ENCODE assay signal across 9 cellular contexts in the genomic region with DNA sequence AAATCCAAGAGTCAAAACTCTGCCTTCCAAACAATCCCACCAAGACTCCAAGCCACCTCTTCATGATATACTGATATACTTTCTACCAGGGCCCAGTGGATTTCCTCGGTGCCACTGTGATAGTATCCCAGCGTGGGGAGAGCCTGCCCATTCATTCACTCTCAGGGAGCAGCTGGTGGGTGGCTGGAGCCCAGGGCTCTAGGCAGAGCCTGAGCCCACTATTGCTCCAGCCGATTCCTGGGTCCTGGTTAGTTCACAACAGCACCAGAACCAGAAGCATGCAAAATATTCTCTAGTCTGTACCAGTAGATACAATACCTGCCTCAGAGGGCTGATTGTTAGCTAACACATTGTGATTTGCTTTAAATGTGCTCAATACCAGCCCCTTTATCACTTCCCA. TPM values are rescaled to one million over a fixed set of nuclear protein-coding genes. Genes with fewer than 3 reads are reported as not detected.
DNase-seq lines count a peak whose midpoint lies in the region; ATAC-seq, FAIRE-seq and TF ChIP-seq lines count a peak whose summit lies in the region.
"Had no signal": no experiment of that assay in that cellular context is flagged by ENCODE, and none has a peak within 500 bp of the region (broad histone marks: within the 10 kb centered on the region; RNA-seq: fewer than 3 reads in every experiment).

No MANE protein-coding gene starts in this region.

- H3K27ac ChIP-seq in HepG2 (ENCODE audit: extremely low read length, insufficient read depth, low read length) (no peak overlapping the region), thyroid gland (peak overlapping the region; percentile 85 to 99 (median 96))

- no peak for TF ChIP-seq CTCF in HepG2 (CRISPR knock-in tag; IDR thresholded peaks at IDR 0.05)
- no peak for TF ChIP-seq CTCF in thyroid gland (IDR thresholded peaks at IDR 0.05)

- no peaks in the 10 kb centered on the region for H3K36me3 ChIP-seq in HepG2 (replicated peaks in 1 of 2; ENCODE audit: control insufficient read depth in 1 of 2, insufficient read depth in 2 of 2, low read length in 2 of 2)
- no peaks in the 10 kb centered on the region for H3K36me3 ChIP-seq in thyroid gland

- H3K27me3 Mint-ChIP-seq in activated CD8-positive, alpha-beta memory T cell treated with anti-CD3 and anti-CD28 coated beads, Interleukin-2, amount 10 ng/mL, durations not matched to agents 7 days and 5 days = no peaks in the 10 kb centered on the region
- H3K27me3 Mint-ChIP-seq in activated naive CD8-positive, alpha-beta T cell treated with anti-CD3 and anti-CD28 coated beads, Interleukin-2, amount 50 U/mL, for 24 hours = no peaks in the 10 kb centered on the region

- no peak for TF ChIP-seq EP300 in HepG2 (IDR thresholded peaks at IDR 0.05; ENCODE audit: low read depth in 2 of 2, low read length in 2 of 2)
- TF ChIP-seq EP300 in HepG2 (CRISPR knock-in tag; IDR thresholded peaks at IDR 0.05; ENCODE audit: borderline replicate concordance) = no peak

- in situ Hi-C loops in HepG2 (cut with HindIII; ENCODE audit: extremely low pct_ligation_motif_present, low pct_unique_long_range_greater_than_20kb) = no loop called here

- POLR2A ChIA-PET in HepG2 (lab: Yijun Ruan, JAX) = interaction anchor here (1.8 to 2.5 kb wide), 3 partner anchors 10 to 37 kb away, joined by 5 to 9 read pairs (median 9); a partner anchor contains a TSS

- intact Hi-C loops in HepG2 (cut with micrococcal nuclease; ENCODE audit: unreplicated experiment) = no loop called here
- intact Hi-C loops in thyroid gland (cut with DNase I) = no loop called here

- H4K20me1 ChIP-seq in HepG2 (ENCODE audit: insufficient read depth, low read length) = no peaks in the 10 kb centered on the region

- FAIRE-seq in HepG2 (lab: Jason Lieb, UNC) = peak; percentile 26
- FAIRE-seq: G401.6 had no signal

- H3K36me3 Mint-ChIP-seq in activated CD8-positive, alpha-beta memory T cell treated with anti-CD3 and anti-CD28 coated beads, Interleukin-2, amount 10 ng/mL, durations not matched to agents 7 days and 5 days = peaks cover 5% of the 10 kb centered on the region
- no peaks in the 10 kb centered on the region for H3K36me3 Mint-ChIP-seq in activated naive CD8-positive, alpha-beta T cell treated with anti-CD3 and anti-CD28 coated beads, Interleukin-2, amount 50 U/mL, for 24 hours (ENCODE audit: low read depth)

- H3K79me2 ChIP-seq in HepG2 (ENCODE audit: insufficient read depth, low read length) = no peaks in the 10 kb centered on the region

- H3K27me3 ChIP-seq in HepG2 (ENCODE audit: control insufficient read depth in 1 of 2, insufficient read depth in 2 of 2, low read length in 2 of 2) (no peaks in the 10 kb centered on the region; a peak in 1 of 5 replicates), thyroid gland (no peaks in the 10 kb centered on the region)

- H3K9me3 Mint-ChIP-seq in activated CD8-positive, alpha-beta memory T cell treated with anti-CD3 and anti-CD28 coated beads, Interleukin-2, amount 10 ng/mL, durations not matched to agents 7 days and 5 days (ENCODE audit: low read depth) = no peaks in the 10 kb centered on the region
- H3K9me3 Mint-ChIP-seq in activated naive CD8-positive, alpha-beta T cell treated with anti-CD3 and anti-CD28 coated beads, Interleukin-2, amount 50 U/mL, for 24 hours = no peaks in the 10 kb centered on the region

- no peak for ATAC-seq in activated CD8-positive, alpha-beta memory T cell treated with anti-CD3 and anti-CD28 coated beads, Interleukin-2, amount 10 ng/mL, durations not matched to agents 7 days and 5 days
- ATAC-seq in activated naive CD8-positive, alpha-beta T cell treated with anti-CD3 and anti-CD28 coated beads, Interleukin-2, amount 50 U/mL, for 24 hours = no peak
- ATAC-seq in HepG2 (peak; percentile 6), GM19452 (IDR thresholded peaks at IDR 0.05; ENCODE audit: unreplicated experiment) (no peak)

- peak overlapping the region; percentile 90 for H3K27ac Mint-ChIP-seq in activated CD8-positive, alpha-beta memory T cell treated with anti-CD3 and anti-CD28 coated beads, Interleukin-2, amount 10 ng/mL, durations not matched to agents 7 days and 5 days
- H3K27ac Mint-ChIP-seq in activated naive CD8-positive, alpha-beta T cell treated with anti-CD3 and anti-CD28 coated beads, Interleukin-2, amount 50 U/mL, for 24 hours = peak overlapping the region; percentile 80

- WGBS in HepG2 (ENCODE audit: low lambda C conversion rate) = no CpG with 5 or more reads among the region's 3 CpGs
- 14 to 37% methylated on average over 3 of the region's 3 CpGs for WGBS in thyroid gland, 2 donors

- no peak overlapping the region for H2AFZ ChIP-seq in HepG2 (ENCODE audit: low read length)

- BruUV-seq in HepG2 (replicated peaks; lab: Mats Ljungman, UMichigan) = no TSS peak

- peak overlapping the region; percentile 87 for H3K4me2 ChIP-seq in HepG2 (ENCODE audit: low read depth, low read length)

- H3K4me1 Mint-ChIP-seq in activated CD8-positive, alpha-beta memory T cell treated with anti-CD3 and anti-CD28 coated beads, Interleukin-2, amount 10 ng/mL, durations not matched to agents 7 days and 5 days = peaks cover 51% of the 10 kb centered on the region
- H3K4me1 Mint-ChIP-seq in activated naive CD8-positive, alpha-beta T cell treated with anti-CD3 and anti-CD28 coated beads, Interleukin-2, amount 50 U/mL, for 24 hours = peaks cover 30% of the 10 kb centered on the region

- TF ChIP-seq POLR2A in HepG2 (IDR thresholded peaks at IDR 0.05; ENCODE audit: insufficient read depth in 1 of 2, low read depth in 2 of 2, low read length in 2 of 2) (no peak; a peak in 1 of 4 replicates), thyroid gland (IDR thresholded peaks at IDR 0.05) (no peak)

- peak overlapping the region; percentile 66; the same call in 1 of the 2 replicates for H3K9ac ChIP-seq in HepG2 (ENCODE audit: insufficient read depth, low read depth, low read length)

- no peaks in the 10 kb centered on the region for H3K9me3 ChIP-seq in HepG2 (ENCODE audit: low read length)
- no peaks in the 10 kb centered on the region for H3K9me3 ChIP-seq in thyroid gland

- peak overlapping the region; percentile 76 to 80 (median 77) for H3K4me3 ChIP-seq in HepG2 (replicated peaks in 1 of 3; ENCODE audit: insufficient read depth in 1 of 3, low read depth in 2 of 3, low read length in 3 of 3)
- peak overlapping the region; percentile 68 to 80 (median 78) for H3K4me3 ChIP-seq in thyroid gland (replicated peaks in 1 of 3)

- DNase-seq in activated CD8-positive, alpha-beta memory T cell treated with anti-CD3 and anti-CD28 coated beads, Interleukin-2, amount 10 ng/mL, durations not matched to agents 7 days and 5 days = no peak
- no peak for DNase-seq in activated CD8-positive, alpha-beta memory T cell treated with anti-CD3 and anti-CD28 coated beads for 24 hours
- no peak for DNase-seq in activated naive CD8-positive, alpha-beta T cell treated with anti-CD3 and anti-CD28 coated beads, Interleukin-2, amount 50 U/mL, for 24 hours
- DNase-seq in HepG2 (ENCODE audit: low spot score) (no peak), thyroid gland (peak in 1 of 2 donors; percentile 20), NCI-H2107 (lab: John Stamatoyannopoulos, UW) (no peak), SIG-M5 treated with dmso at 0.1 percent for 504 hours (lab: John Stamatoyannopoulos, UW; ENCODE audit: unreplicated experiment) (no peak)

- peaks cover 62% of the 10 kb centered on the region for H3K4me1 ChIP-seq in HepG2 (ENCODE audit: insufficient read depth, low read length)
- peaks cover 63 to 71% of the 10 kb centered on the region in 2 donors for H3K4me1 ChIP-seq in thyroid gland

- CTCF ChIA-PET in activated CD8-positive, alpha-beta memory T cell treated with anti-CD3 and anti-CD28 coated beads, Interleukin-2, amount 10 ng/mL, durations not matched to agents 7 days and 5 days (lab: Charles Lee) = interaction anchor here (0.6 to 24.1 kb wide), 4 partner anchors 19 to 73 kb away, joined by 3 to 597 read pairs (median 4); no protein-coding TSS in a partner anchor
- CTCF ChIA-PET in HepG2 (lab: Yijun Ruan, JAX; ENCODE audit: low intra/inter-chr PET ratio, low total read pairs) = interaction anchor here (2.5 kb wide), 1 partner anchor 24 kb away, joined by 5 read pairs; no protein-coding TSS in a partner anchor

- TF ChIP-seq RAD21 in HepG2 (CRISPR knock-in tag; IDR thresholded peaks at IDR 0.05) = no peak

- peak overlapping the region; percentile 94 for H3K4me3 Mint-ChIP-seq in activated CD8-positive, alpha-beta memory T cell treated with anti-CD3 and anti-CD28 coated beads, Interleukin-2, amount 10 ng/mL, durations not matched to agents 7 days and 5 days
- H3K4me3 Mint-ChIP-seq in activated naive CD8-positive, alpha-beta T cell treated with anti-CD3 and anti-CD28 coated beads, Interleukin-2, amount 50 U/mL, for 24 hours = peak overlapping the region; percentile 90

RNA-seq across cellular contexts. Expression of a gene that starts 0.8 kb away (rescaled TPM):
- 10 to 100 TPM; 71.7 to 78.3 TPM for total RNA-seq in activated CD8-positive, alpha-beta memory T cell treated with anti-CD3 and anti-CD28 coated beads, Interleukin-2, amount 10 ng/mL, durations not matched to agents 7 days and 5 days
- total RNA-seq in HepG2 (2016; rRNA removed; fragmentation: Illumina TruSeq; extraction: Trizol) (68.9 and 70.8 TPM in 2 replicates), thyroid gland (100 to 1,000 TPM; 285 to 835 (median 454) TPM)
- total RNA-seq in HepG2 (2016; cell fraction: cytosol; rRNA removed; fragmentation: Illumina TruSeq; extraction: Trizol; ENCODE audit: low read depth) = 12.3 and 12.8 TPM in 2 replicates
- total RNA-seq in HepG2 (2016; cell fraction: insoluble cytoplasmic fraction; rRNA removed; fragmentation: Illumina TruSeq; extraction: Trizol) = 66.1 and 69.5 TPM in 2 replicates
- 28.9 and 33.8 TPM in 2 replicates for total RNA-seq in HepG2 (2016; cell fraction: membrane; rRNA removed; fragmentation: Illumina TruSeq; extraction: Trizol)
- total RNA-seq in HepG2 (2016; cell fraction: nucleus; rRNA removed; fragmentation: Illumina TruSeq; extraction: Trizol) = 35.6 and 44.2 TPM in 2 replicates
- polyA plus RNA-seq in HepG2 (2011; rRNA removed) = 14.5 and 17.7 TPM in 2 replicates
- 15.2 and 17.2 TPM in 2 replicates for polyA plus RNA-seq in HepG2 (2011; cell fraction: cytosol; rRNA removed)
- 10.9 and 14.9 TPM in 2 replicates for polyA plus RNA-seq in HepG2 (2011; cell fraction: nucleus; rRNA removed)
- polyA plus RNA-seq in HepG2 (2012) = 9.9 and 18.8 TPM in 2 replicates
- polyA plus RNA-seq in HepG2 (2016; cell fraction: cytosol; fragmentation: Illumina TruSeq; extraction: Trizol; ENCODE audit: low read depth) = 15.3 and 18.6 TPM in 2 replicates
- polyA plus RNA-seq in HepG2 (2016; cell fraction: insoluble cytoplasmic fraction; fragmentation: Illumina TruSeq; extraction: Trizol; ENCODE audit: low read depth) = 83.1 and 92.4 TPM in 2 replicates
- 29.6 and 30.8 TPM in 2 replicates for polyA plus RNA-seq in HepG2 (2016; cell fraction: membrane; fragmentation: Illumina TruSeq; extraction: Trizol; ENCODE audit: low read depth)
- 54.3 and 54.9 TPM in 2 replicates for polyA plus RNA-seq in HepG2 (2016; cell fraction: nucleus; fragmentation: Illumina TruSeq; extraction: Trizol; ENCODE audit: insufficient read depth, low read depth)
- polyA minus RNA-seq in HepG2 (2011; rRNA and poly(A)+ RNA removed; ENCODE audit: low replicate concordance) = 22.9 and 266 TPM in 2 replicates
- 8.4 and 9.1 TPM in 2 replicates for polyA minus RNA-seq in HepG2 (2011; cell fraction: cytosol; rRNA and poly(A)+ RNA removed)
- 9.1 and 11.7 TPM in 2 replicates for polyA minus RNA-seq in HepG2 (2011; cell fraction: nucleus; rRNA and poly(A)+ RNA removed)

RNA-seq across cellular contexts. Expression of a gene that starts 32.8 kb away (rescaled TPM):
- total RNA-seq in activated CD8-positive, alpha-beta memory T cell treated with anti-CD3 and anti-CD28 coated beads, Interleukin-2, amount 10 ng/mL, durations not matched to agents 7 days and 5 days = 1 to 10 TPM; 1.4 to 2.8 TPM
- total RNA-seq in HepG2 (2016; rRNA removed; fragmentation: Illumina TruSeq; extraction: Trizol) (0.01 TPM in 1 of 2 replicates, not detected in the other), thyroid gland (10 to 100 TPM; 13.3 to 29.7 (median 24.1) TPM)
- not detected in 2 replicates for total RNA-seq in HepG2 (2016; cell fraction: cytosol; rRNA removed; fragmentation: Illumina TruSeq; extraction: Trizol; ENCODE audit: low read depth)
- 0.02 TPM in 1 of 2 replicates, not detected in the other for total RNA-seq in HepG2 (2016; cell fraction: insoluble cytoplasmic fraction; rRNA removed; fragmentation: Illumina TruSeq; extraction: Trizol)
- total RNA-seq in HepG2 (2016; cell fraction: membrane; rRNA removed; fragmentation: Illumina TruSeq; extraction: Trizol) = under 0.01 TPM in 1 of 2 replicates, not detected in the other
- not detected in 2 replicates for total RNA-seq in HepG2 (2016; cell fraction: nucleus; rRNA removed; fragmentation: Illumina TruSeq; extraction: Trizol)
- 0.04 TPM in 1 of 2 replicates, not detected in the other for polyA plus RNA-seq in HepG2 (2011; rRNA removed)
- polyA plus RNA-seq in HepG2 (2011; cell fraction: cytosol; rRNA removed) = not detected in 2 replicates
- 0.03 TPM in 1 of 2 replicates, not detected in the other for polyA plus RNA-seq in HepG2 (2011; cell fraction: nucleus; rRNA removed)
- 0.01 TPM in 2 replicates for polyA plus RNA-seq in HepG2 (2012)
- polyA plus RNA-seq in HepG2 (2016; cell fraction: cytosol; fragmentation: Illumina TruSeq; extraction: Trizol; ENCODE audit: low read depth) = not detected in 2 replicates
- not detected in 2 replicates for polyA plus RNA-seq in HepG2 (2016; cell fraction: insoluble cytoplasmic fraction; fragmentation: Illumina TruSeq; extraction: Trizol; ENCODE audit: low read depth)
- polyA plus RNA-seq in HepG2 (2016; cell fraction: membrane; fragmentation: Illumina TruSeq; extraction: Trizol; ENCODE audit: low read depth) = not detected in 2 replicates
- not detected in 2 replicates for polyA plus RNA-seq in HepG2 (2016; cell fraction: nucleus; fragmentation: Illumina TruSeq; extraction: Trizol; ENCODE audit: insufficient read depth, low read depth)
- 0.04 and 0.75 TPM in 2 replicates for polyA minus RNA-seq in HepG2 (2011; rRNA and poly(A)+ RNA removed; ENCODE audit: low replicate concordance)
- polyA minus RNA-seq in HepG2 (2011; cell fraction: cytosol; rRNA and poly(A)+ RNA removed) = not detected in 2 replicates
- polyA minus RNA-seq in HepG2 (2011; cell fraction: nucleus; rRNA and poly(A)+ RNA removed) = not detected in 2 replicates

RNA-seq across cellular contexts. Expression of a gene that starts 37.1 kb away (rescaled TPM):
- total RNA-seq in activated CD8-positive, alpha-beta memory T cell treated with anti-CD3 and anti-CD28 coated beads, Interleukin-2, amount 10 ng/mL, durations not matched to agents 7 days and 5 days = 10 to 100 TPM; 12.9 to 23.5 TPM
- total RNA-seq in HepG2 (2016; rRNA removed; fragmentation: Illumina TruSeq; extraction: Trizol) (29.1 and 33.6 TPM in 2 replicates), thyroid gland (10 to 100 TPM; 17.2 to 33.3 (median 21.6) TPM)
- total RNA-seq in HepG2 (2016; cell fraction: cytosol; rRNA removed; fragmentation: Illumina TruSeq; extraction: Trizol; ENCODE audit: low read depth) = 13.4 and 13.7 TPM in 2 replicates
- 29.0 and 34.8 TPM in 2 replicates for total RNA-seq in HepG2 (2016; cell fraction: insoluble cytoplasmic fraction; rRNA removed; fragmentation: Illumina TruSeq; extraction: Trizol)
- total RNA-seq in HepG2 (2016; cell fraction: membrane; rRNA removed; fragmentation: Illumina TruSeq; extraction: Trizol) = 27.3 and 32.8 TPM in 2 replicates
- 15.5 and 17.9 TPM in 2 replicates for total RNA-seq in HepG2 (2016; cell fraction: nucleus; rRNA removed; fragmentation: Illumina TruSeq; extraction: Trizol)
- polyA plus RNA-seq in HepG2 (2011; rRNA removed) = 16.7 and 25.1 TPM in 2 replicates
- polyA plus RNA-seq in HepG2 (2011; cell fraction: cytosol; rRNA removed) = 18.1 and 31.9 TPM in 2 replicates
- 18.6 and 19.4 TPM in 2 replicates for polyA plus RNA-seq in HepG2 (2011; cell fraction: nucleus; rRNA removed)
- polyA plus RNA-seq in HepG2 (2012) = 6.9 and 12.1 TPM in 2 replicates
- 23.0 and 26.1 TPM in 2 replicates for polyA plus RNA-seq in HepG2 (2016; cell fraction: cytosol; fragmentation: Illumina TruSeq; extraction: Trizol; ENCODE audit: low read depth)
- 47.7 and 53.8 TPM in 2 replicates for polyA plus RNA-seq in HepG2 (2016; cell fraction: insoluble cytoplasmic fraction; fragmentation: Illumina TruSeq; extraction: Trizol; ENCODE audit: low read depth)
- polyA plus RNA-seq in HepG2 (2016; cell fraction: membrane; fragmentation: Illumina TruSeq; extraction: Trizol; ENCODE audit: low read depth) = 39.2 and 43.9 TPM in 2 replicates
- polyA plus RNA-seq in HepG2 (2016; cell fraction: nucleus; fragmentation: Illumina TruSeq; extraction: Trizol; ENCODE audit: insufficient read depth, low read depth) = 43.9 and 44.6 TPM in 2 replicates
- 16.2 and 21.4 TPM in 2 replicates for polyA minus RNA-seq in HepG2 (2011; rRNA and poly(A)+ RNA removed; ENCODE audit: low replicate concordance)
- 11.5 and 15.4 TPM in 2 replicates for polyA minus RNA-seq in HepG2 (2011; cell fraction: cytosol; rRNA and poly(A)+ RNA removed)
- 13.6 and 15.2 TPM in 2 replicates for polyA minus RNA-seq in HepG2 (2011; cell fraction: nucleus; rRNA and poly(A)+ RNA removed)
